10 cellular contexts compared by ENCODE assay signal in the genomic region with DNA sequence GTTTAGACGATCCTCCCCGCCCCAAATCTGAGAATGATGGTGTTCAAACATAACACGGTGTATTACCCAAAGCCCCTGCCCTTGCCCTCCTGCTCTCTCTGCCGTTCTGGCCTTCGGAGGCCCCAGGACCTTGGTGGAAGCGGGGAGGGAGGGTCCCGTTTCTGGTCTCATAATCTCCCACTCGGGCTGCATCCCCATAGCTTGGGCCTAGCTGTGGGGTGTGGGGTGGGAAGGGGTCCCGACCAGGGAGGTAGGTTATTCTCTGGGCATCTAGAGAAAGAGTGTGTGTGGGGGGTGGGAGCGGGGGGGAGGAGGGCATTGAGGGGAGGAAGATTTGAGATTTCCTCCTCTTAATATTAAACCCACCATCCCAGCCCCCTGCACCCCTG. TPM values are rescaled to one million over a fixed set of nuclear protein-coding genes. Genes with fewer than 3 reads are reported as not detected.
DNase-seq lines count a peak whose midpoint lies in the region; ATAC-seq and TF ChIP-seq lines count a peak whose summit lies in the region.
"Had no signal": no experiment of that assay in that cellular context is flagged by ENCODE, and none has a peak within 500 bp of the region (broad histone marks: within the 10 kb centered on the region; RNA-seq: fewer than 3 reads in every experiment).

No MANE protein-coding gene starts in this region.

- peaks cover 75% of the 10 kb centered on the region for H3K4me1 Mint-ChIP-seq in brain

- H3K4me3 ChIP-seq in H7 (ENCODE audit: insufficient read depth, low read depth, low read length) (peak overlapping the region; percentile 54), gastrocnemius medialis (peak overlapping the region; percentile 62 to 90 (median 70))

- no peak for TF ChIP-seq CTCF in brain (conservative IDR thresholded peaks at IDR 0.05)
- TF ChIP-seq CTCF in gastrocnemius medialis (IDR thresholded peaks at IDR 0.05 in 4 of 5, conservative IDR thresholded peaks at IDR 0.05 in 1 of 5): no peak

- H3K27me3 Mint-ChIP-seq in brain: peaks cover 10% of the 10 kb centered on the region

- H3K27ac ChIP-seq in layer of hippocampus (ENCODE audit: low read depth, low read length): peak overlapping the region; percentile 36
- peak overlapping the region; percentile 88 to 99 (median 91) for H3K27ac ChIP-seq in gastrocnemius medialis

- H3K27me3 ChIP-seq in H7 (ENCODE audit: control insufficient read depth, insufficient read depth, low read length) (peaks cover 49% of the 10 kb centered on the region), layer of hippocampus (ENCODE audit: control insufficient read depth, insufficient read depth, low read length) (peaks cover 2% of the 10 kb centered on the region), gastrocnemius medialis (no peaks in the 10 kb centered on the region)

- H3K4me1 ChIP-seq in gastrocnemius medialis: peaks cover 50 to 53% of the 10 kb centered on the region in 2 donors

- ATAC-seq in gastrocnemius medialis (no peak), GM18498 (IDR thresholded peaks at IDR 0.05; ENCODE audit: unreplicated experiment) (no peak)

- DNase-seq in H7 (peak; percentile 68), gastrocnemius medialis (no peak), HPDE6-E6E7 (ENCODE audit: extremely low spot score) (no peak), NCI-H526 (lab: John Stamatoyannopoulos, UW) (no peak), NCI-H187 (lab: John Stamatoyannopoulos, UW) (no peak)
- DNase-seq: NCI-H1417 had no signal

- H3K27ac Mint-ChIP-seq in brain: peak overlapping the region; percentile 70 to 99 (median 96)
- H3K27ac Mint-ChIP-seq: activated naive CD4-positive, alpha-beta T cell treated with anti-CD3 and anti-CD28 coated beads, Interleukin-2, amount 50 U/mL, for 24 hours had no signal

- H3K36me3 ChIP-seq in H7 (replicated peaks; ENCODE audit: control insufficient read depth, insufficient read depth, low read length) (no peaks in the 10 kb centered on the region), gastrocnemius medialis (no peaks in the 10 kb centered on the region)

- H3K9me3 Mint-ChIP-seq in brain: peaks cover 0 to 3% (median 0%) of the 10 kb centered on the region in 5 experiments
- H3K9me3 Mint-ChIP-seq: activated naive CD4-positive, alpha-beta T cell treated with anti-CD3 and anti-CD28 coated beads, Interleukin-2, amount 50 U/mL, for 24 hours had no signal

- peak overlapping the region; percentile 88 to 99 (median 96) for H3K4me3 Mint-ChIP-seq in brain

- no peak for TF ChIP-seq POLR2A in gastrocnemius medialis (IDR thresholded peaks at IDR 0.05)

- in situ Hi-C loops in gastrocnemius medialis (cut with MboI; ENCODE audit: low sequenced_read_pairs in 4 of 4): loop anchor here (5.0 to 10.0 kb wide), 3 partner anchors 178 to 238 kb away; no protein-coding TSS in a partner anchor

- intact Hi-C loops in gastrocnemius medialis (cut with DNase I; ENCODE audit: low total_unique reads): loop anchor here (1.0 to 5.0 kb wide), 3 partner anchors 45 to 235 kb away; no protein-coding TSS in a partner anchor

- H3K36me3 Mint-ChIP-seq in brain: no peaks in the 10 kb centered on the region

- no peaks in the 10 kb centered on the region for H3K9me3 ChIP-seq in gastrocnemius medialis

RNA-seq across cellular contexts. Expression of a gene that starts 2.3 kb away (rescaled TPM):
- 1.6 and 2.2 TPM in 2 replicates for total RNA-seq in H7 (2014; rRNA removed; shearing (Covaris generic))
- polyA plus RNA-seq in brain (ENCODE audit: insufficient read depth, low read depth, low replicate concordance): 6.4 TPM
- 10 to 100 TPM in 1 of 4 donors, 1 to 10 TPM in 3; 3.7 to 11.7 (median 6.0) TPM for total RNA-seq in gastrocnemius medialis

RNA-seq across cellular contexts. Expression of a gene that starts 55.5 kb away (rescaled TPM):
- total RNA-seq in H7 (2014; rRNA removed; shearing (Covaris generic)): 22.7 and 31.9 TPM in 2 replicates
- polyA plus RNA-seq in brain (ENCODE audit: insufficient read depth, low read depth, low replicate concordance): 24.8 TPM
- total RNA-seq in gastrocnemius medialis: 10 to 100 TPM in 1 of 4 donors, 1 to 10 TPM in 3; 6.3 to 11.2 (median 9.4) TPM
